ENCODE assay signal across 2 cellular contexts in genomic region chr6:39684790-39685485, GRCh38.
A peak's percentile ranks its signal among the peaks of the same experiment; 100 is the strongest.
TF ChIP-seq lines count a peak whose summit lies in the region.

No MANE protein-coding gene starts in this region.

TF ChIP-seq in GM23338, 12 proteins besides CTCF, POLR2A, EP300 and RAD21 (continued from another document):
- no peak for TF ChIP-seq ZNF462 (CRISPR knock-in tag; IDR thresholded peaks at IDR 0.05)

TF ChIP-seq in K562, 482 proteins besides CTCF, POLR2A, EP300 and RAD21 (continued from another document):
- no peak for TF ChIP-seq RERE (CRISPR knock-in tag; IDR thresholded peaks at IDR 0.05; ENCODE audit: borderline replicate concordance)
- no peak for TF ChIP-seq ATF7 (IDR thresholded peaks at IDR 0.05)
- peak; percentile 75 for TF ChIP-seq CREM (IDR thresholded peaks at IDR 0.05; ENCODE audit: low read depth)
- TF ChIP-seq ZNF23 (CRISPR knock-in tag; IDR thresholded peaks at IDR 0.05), result no peak
- TF ChIP-seq MTA1 (IDR thresholded peaks at IDR 0.05; ENCODE audit: borderline replicate concordance), result peak; percentile 58; the same call in 1 of the 2 replicates
- no peak for TF ChIP-seq FOXJ2 (tag; IDR thresholded peaks at IDR 0.05)
- peak; percentile 42; the same call in 1 of the 2 replicates for TF ChIP-seq FOXA1 (IDR thresholded peaks at IDR 0.05; ENCODE audit: borderline replicate concordance)
- TF ChIP-seq ZBTB17 (CRISPR knock-in tag; IDR thresholded peaks at IDR 0.05), result no peak
TF ChIP-seq in K562: peak in this region for 4.
